Comparison of ENCODE assay signal across 1 cellular context in the genomic region with DNA sequence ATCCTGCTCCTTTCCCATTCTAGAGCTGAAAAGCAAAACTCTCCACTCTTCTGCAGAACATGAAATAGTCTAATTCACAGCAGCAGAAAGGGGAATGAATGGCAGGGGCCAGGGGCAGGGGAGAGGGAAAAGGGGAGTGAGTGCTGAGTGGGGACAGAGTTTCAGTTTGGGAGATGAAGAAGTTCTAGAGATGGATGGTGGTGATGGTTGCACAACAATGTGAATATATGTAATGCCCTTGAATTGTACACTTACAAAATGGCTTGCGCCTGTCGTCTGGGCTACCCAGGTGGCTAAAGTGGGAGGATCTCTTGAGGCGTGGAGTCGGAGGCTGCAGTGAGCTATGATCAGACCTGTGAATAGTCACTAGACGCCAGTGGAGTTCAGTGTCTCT.
TF ChIP-seq lines count a peak whose summit lies in the region.

No MANE protein-coding gene starts in this region.

TF ChIP-seq in GM12878, 131 proteins besides CTCF, POLR2A, EP300 and RAD21 (continued from another document):
- TF ChIP-seq HSF1 (IDR thresholded peaks at IDR 0.05; ENCODE audit: low read depth, low read length), result no peak
- no peak for TF ChIP-seq TAF1 (IDR thresholded peaks at IDR 0.05; ENCODE audit: borderline replicate concordance, low read depth, low read length)
- TF ChIP-seq ZNF207 (IDR thresholded peaks at IDR 0.05; ENCODE audit: borderline replicate concordance), result no peak
- TF ChIP-seq, protein P1, sequence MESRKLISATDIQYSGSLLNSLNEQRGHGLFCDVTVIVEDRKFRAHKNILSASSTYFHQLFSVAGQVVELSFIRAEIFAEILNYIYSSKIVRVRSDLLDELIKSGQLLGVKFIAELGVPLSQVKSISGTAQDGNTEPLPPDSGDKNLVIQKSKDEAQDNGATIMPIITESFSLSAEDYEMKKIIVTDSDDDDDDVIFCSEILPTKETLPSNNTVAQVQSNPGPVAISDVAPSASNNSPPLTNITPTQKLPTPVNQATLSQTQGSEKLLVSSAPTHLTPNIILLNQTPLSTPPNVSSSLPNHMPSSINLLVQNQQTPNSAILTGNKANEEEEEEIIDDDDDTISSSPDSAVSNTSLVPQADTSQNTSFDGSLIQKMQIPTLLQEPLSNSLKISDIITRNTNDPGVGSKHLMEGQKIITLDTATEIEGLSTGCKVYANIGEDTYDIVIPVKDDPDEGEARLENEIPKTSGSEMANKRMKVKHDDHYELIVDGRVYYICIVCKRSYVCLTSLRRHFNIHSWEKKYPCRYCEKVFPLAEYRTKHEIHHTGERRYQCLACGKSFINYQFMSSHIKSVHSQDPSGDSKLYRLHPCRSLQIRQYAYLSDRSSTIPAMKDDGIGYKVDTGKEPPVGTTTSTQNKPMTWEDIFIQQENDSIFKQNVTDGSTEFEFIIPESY (IDR thresholded peaks at IDR 0.05), result no peak
- TF ChIP-seq, protein P2, sequence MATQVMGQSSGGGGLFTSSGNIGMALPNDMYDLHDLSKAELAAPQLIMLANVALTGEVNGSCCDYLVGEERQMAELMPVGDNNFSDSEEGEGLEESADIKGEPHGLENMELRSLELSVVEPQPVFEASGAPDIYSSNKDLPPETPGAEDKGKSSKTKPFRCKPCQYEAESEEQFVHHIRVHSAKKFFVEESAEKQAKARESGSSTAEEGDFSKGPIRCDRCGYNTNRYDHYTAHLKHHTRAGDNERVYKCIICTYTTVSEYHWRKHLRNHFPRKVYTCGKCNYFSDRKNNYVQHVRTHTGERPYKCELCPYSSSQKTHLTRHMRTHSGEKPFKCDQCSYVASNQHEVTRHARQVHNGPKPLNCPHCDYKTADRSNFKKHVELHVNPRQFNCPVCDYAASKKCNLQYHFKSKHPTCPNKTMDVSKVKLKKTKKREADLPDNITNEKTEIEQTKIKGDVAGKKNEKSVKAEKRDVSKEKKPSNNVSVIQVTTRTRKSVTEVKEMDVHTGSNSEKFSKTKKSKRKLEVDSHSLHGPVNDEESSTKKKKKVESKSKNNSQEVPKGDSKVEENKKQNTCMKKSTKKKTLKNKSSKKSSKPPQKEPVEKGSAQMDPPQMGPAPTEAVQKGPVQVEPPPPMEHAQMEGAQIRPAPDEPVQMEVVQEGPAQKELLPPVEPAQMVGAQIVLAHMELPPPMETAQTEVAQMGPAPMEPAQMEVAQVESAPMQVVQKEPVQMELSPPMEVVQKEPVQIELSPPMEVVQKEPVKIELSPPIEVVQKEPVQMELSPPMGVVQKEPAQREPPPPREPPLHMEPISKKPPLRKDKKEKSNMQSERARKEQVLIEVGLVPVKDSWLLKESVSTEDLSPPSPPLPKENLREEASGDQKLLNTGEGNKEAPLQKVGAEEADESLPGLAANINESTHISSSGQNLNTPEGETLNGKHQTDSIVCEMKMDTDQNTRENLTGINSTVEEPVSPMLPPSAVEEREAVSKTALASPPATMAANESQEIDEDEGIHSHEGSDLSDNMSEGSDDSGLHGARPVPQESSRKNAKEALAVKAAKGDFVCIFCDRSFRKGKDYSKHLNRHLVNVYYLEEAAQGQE (IDR thresholded peaks at IDR 0.05; ENCODE audit: low read depth, low read length), result no peak
- no peak for TF ChIP-seq MEF2B (IDR thresholded peaks at IDR 0.05; ENCODE audit: partially characterized antibody, poor library complexity, severe bottlenecking)
- no peak for TF ChIP-seq KAT2A (conservative IDR thresholded peaks at IDR 0.05; ENCODE audit: control insufficient read depth, low read depth, low read length)
- no peak for TF ChIP-seq CEBPZ (IDR thresholded peaks at IDR 0.05; ENCODE audit: low read depth, low read length)
- TF ChIP-seq MAX (IDR thresholded peaks at IDR 0.05; ENCODE audit: low read depth, low read length), result no peak
- TF ChIP-seq BCL11A (IDR thresholded peaks at IDR 0.05; ENCODE audit: low read depth, low read length), result no peak
- TF ChIP-seq RBBP5 (conservative IDR thresholded peaks at IDR 0.05), result no peak
- no peak for TF ChIP-seq NR2F1 (conservative IDR thresholded peaks at IDR 0.05)
